Comparison of ENCODE assay signal across 1 cellular context in genomic region chr17:50163846-50164696, GRCh38.
TF ChIP-seq lines count a peak whose summit lies in the region.

No MANE protein-coding gene starts in this region.

TF ChIP-seq in HepG2, 621 proteins besides CTCF, POLR2A, EP300 and RAD21:
- TF ChIP-seq SP4 (CRISPR knock-in tag; IDR thresholded peaks at IDR 0.05) (no peak), BCL6 (CRISPR knock-in tag; IDR thresholded peaks at IDR 0.05) (no peak), KDM3A (CRISPR knock-in tag; IDR thresholded peaks at IDR 0.05; ENCODE audit: low read depth) (no peak)
- TF ChIP-seq, protein P1, sequence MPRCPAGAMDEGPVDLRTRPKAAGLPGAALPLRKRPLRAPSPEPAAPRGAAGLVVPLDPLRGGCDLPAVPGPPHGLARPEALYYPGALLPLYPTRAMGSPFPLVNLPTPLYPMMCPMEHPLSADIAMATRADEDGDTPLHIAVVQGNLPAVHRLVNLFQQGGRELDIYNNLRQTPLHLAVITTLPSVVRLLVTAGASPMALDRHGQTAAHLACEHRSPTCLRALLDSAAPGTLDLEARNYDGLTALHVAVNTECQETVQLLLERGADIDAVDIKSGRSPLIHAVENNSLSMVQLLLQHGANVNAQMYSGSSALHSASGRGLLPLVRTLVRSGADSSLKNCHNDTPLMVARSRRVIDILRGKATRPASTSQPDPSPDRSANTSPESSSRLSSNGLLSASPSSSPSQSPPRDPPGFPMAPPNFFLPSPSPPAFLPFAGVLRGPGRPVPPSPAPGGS (CRISPR knock-in tag; IDR thresholded peaks at IDR 0.05) = no peak
TF ChIP-seq in HepG2: peak in this region for 0.
